Comparison of ENCODE assay signal across 20 cellular contexts in the genomic region with DNA sequence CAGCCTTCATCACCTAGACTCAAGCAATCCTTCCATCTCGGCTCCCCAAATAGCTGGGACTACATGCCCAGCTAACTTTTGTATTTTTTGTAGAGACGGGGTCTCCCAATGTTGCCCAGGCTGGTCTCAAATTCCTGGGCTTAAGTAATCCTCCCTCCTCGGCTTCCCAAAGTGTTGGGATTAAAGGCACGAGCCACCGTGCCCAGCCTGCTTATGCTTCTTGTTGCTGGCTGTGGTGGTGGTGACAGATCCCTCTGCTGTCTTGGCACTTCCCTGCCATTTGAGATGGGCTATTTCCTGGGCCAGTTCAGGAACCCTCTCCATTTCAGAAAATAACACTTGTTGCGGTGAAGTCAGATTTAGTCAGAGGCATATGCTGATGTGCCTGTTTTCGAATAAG. TPM values are rescaled to one million over a fixed set of nuclear protein-coding genes. Genes with fewer than 3 reads are reported as not detected.
DNase-seq lines count a peak whose midpoint lies in the region; ATAC-seq and TF ChIP-seq lines count a peak whose summit lies in the region.
"Had no signal": no experiment of that assay in that cellular context is flagged by ENCODE, and none has a peak within 500 bp of the region (broad histone marks: within the 10 kb centered on the region; RNA-seq: fewer than 3 reads in every experiment).

No MANE protein-coding gene starts in this region.

- H3K4me1 ChIP-seq in heart left ventricle: peaks cover 5 to 97% (median 67%) of the 10 kb centered on the region in 12 donors
- H3K4me1 ChIP-seq in uterus: peaks cover 6 to 15% of the 10 kb centered on the region in 2 donors
- no peaks in the 10 kb centered on the region for H3K4me1 ChIP-seq in breast epithelium

- TF ChIP-seq POLR2A in heart left ventricle (IDR thresholded peaks at IDR 0.05) (no peak), uterus (IDR thresholded peaks at IDR 0.05) (no peak), breast epithelium (IDR thresholded peaks at IDR 0.05) (no peak)

- intact Hi-C loops in heart left ventricle (cut with DNase I) (loop anchor here in 1 of 10 donors (10.0 kb wide), 1 partner anchor 147 kb away; no protein-coding TSS in a partner anchor), uterus (cut with DNase I; ENCODE audit: low total_unique reads) (no loop called here), breast epithelium (cut with DNase I; ENCODE audit: low total_unique reads) (no loop called here)

- H3K27me3 ChIP-seq in heart left ventricle: no peaks in the 10 kb centered on the region
- no peaks in the 10 kb centered on the region for H3K27me3 ChIP-seq in uterus
- H3K27me3 ChIP-seq in breast epithelium: no peaks in the 10 kb centered on the region

- H3K36me3 ChIP-seq in heart left ventricle (peaks cover 0 to 71% (median 24%) of the 10 kb centered on the region in 9 donors), uterus (no peaks in the 10 kb centered on the region), breast epithelium (no peaks in the 10 kb centered on the region)

- H3K4me1 Mint-ChIP-seq in mesothelial cell of epicardium: peaks cover 64% of the 10 kb centered on the region

- DNase-seq in NCI-H82 (lab: John Stamatoyannopoulos, UW) (peak; percentile 32), NCI-H82 treated with DMSO at 0.1 percent for 48 hours (lab: John Stamatoyannopoulos, UW; ENCODE audit: unreplicated experiment) (no peak), heart left ventricle (no peak), mesothelial cell of epicardium (ENCODE audit: low spot score in 2 of 2, unreplicated experiment in 2 of 2) (no peak), uterus (no peak), iPS-NIHi11 (ENCODE audit: low spot score) (no peak), NCI-H146 treated with DMSO at 0.1 percent for 48 hours (lab: John Stamatoyannopoulos, UW; ENCODE audit: unreplicated experiment) (no peak), breast epithelium (ENCODE audit: low spot score in 2 of 2) (no peak)
- DNase-seq: AML-193, DND-41, IMR-90, Karpas-422, MM.1S, NCI-H1092, NCI-H146, NCI-H2081, NCI-H2171 treated with DMSO at 0.1 percent for 48 hours, RPMI8226 had no signal

- 49 to 63% (median 57%) methylated on average over 7 of the region's 7 CpGs for WGBS in heart left ventricle, 4 donors

- TF ChIP-seq CTCF in heart left ventricle (IDR thresholded peaks at IDR 0.05): no peak
- no peak for TF ChIP-seq CTCF in mesothelial cell of epicardium (IDR thresholded peaks at IDR 0.05; ENCODE audit: unreplicated experiment)
- no peak for TF ChIP-seq CTCF in uterus (IDR thresholded peaks at IDR 0.05)
- TF ChIP-seq CTCF in breast epithelium (IDR thresholded peaks at IDR 0.05): no peak

- no peaks in the 10 kb centered on the region for H3K27me3 Mint-ChIP-seq in mesothelial cell of epicardium (ENCODE audit: low read depth)

- no peaks in the 10 kb centered on the region for H3K9me3 Mint-ChIP-seq in mesothelial cell of epicardium

- H3K9me3 ChIP-seq in heart left ventricle (no peaks in the 10 kb centered on the region), uterus (no peaks in the 10 kb centered on the region), breast epithelium (no peaks in the 10 kb centered on the region)

- H3K36me3 Mint-ChIP-seq in mesothelial cell of epicardium: peaks cover 47% of the 10 kb centered on the region

- ATAC-seq in heart left ventricle: peak in 1 of 4 donors; percentile 13

- H3K27ac ChIP-seq in heart left ventricle (peak overlapping the region in 11 of 12 donors; percentile 33 to 100 (median 59)), uterus (peak overlapping the region; percentile 52 to 54), breast epithelium (no peak overlapping the region)
- H3K27ac ChIP-seq: 22Rv1, C4-2B had no signal

- H3K27ac Mint-ChIP-seq in mesothelial cell of epicardium: peak overlapping the region; percentile 85

- H3K4me3 ChIP-seq in heart left ventricle (peak overlapping the region in 1 of 12 donors; percentile 20), uterus (no peak overlapping the region), breast epithelium (no peak overlapping the region)

- no peak overlapping the region for H3K4me3 Mint-ChIP-seq in mesothelial cell of epicardium

RNA-seq across cellular contexts. Expression of a gene that starts 28.8 kb away (rescaled TPM):
- 10 to 100 TPM; 44.9 to 97.7 (median 76.3) TPM for total RNA-seq in heart left ventricle
- 10 to 100 TPM; 42.1 to 52.6 TPM for polyA plus RNA-seq in heart left ventricle
- total RNA-seq in mesothelial cell of epicardium: 99.0 to 108 TPM (median 106 TPM) in 3 replicates
- 10 to 100 TPM; 28.2 to 59.6 (median 39.5) TPM for total RNA-seq in uterus
- total RNA-seq in breast epithelium: 10 to 100 TPM in 2 of 3 donors, 1 to 10 TPM in 1; 3.0 to 11.1 (median 11.0) TPM

Comparison
In these comparisons a context has a peak if more than half of its experiments do, and no peak if none do; other contexts are left out.
1. H3K27ac ChIP-seq: peak in heart left ventricle (11 of 12) and uterus (2 of 2); none in breast epithelium (0 of 2).